8 cellular contexts compared by ENCODE assay signal in the genomic region with DNA sequence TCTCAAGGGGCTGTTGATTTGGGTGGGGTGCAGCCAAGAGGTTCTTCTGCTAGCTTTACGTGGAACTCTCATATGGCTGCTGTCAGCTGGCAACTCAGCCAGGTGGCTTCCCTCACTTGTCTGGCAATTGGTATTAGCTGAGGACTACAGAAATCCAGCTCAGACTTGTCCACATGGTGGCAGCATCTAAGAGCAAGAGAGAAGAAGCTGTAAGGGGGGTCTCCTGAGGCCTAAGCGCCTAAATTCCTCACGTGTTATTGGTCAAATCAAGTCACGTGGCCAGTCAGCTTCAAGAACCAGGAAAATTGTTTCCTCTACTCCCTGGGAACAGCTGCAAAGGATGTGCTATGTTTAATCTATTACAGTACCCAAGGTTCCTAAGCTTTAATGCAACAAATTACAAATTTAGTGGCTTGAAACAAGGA. TPM values are rescaled to one million over a fixed set of nuclear protein-coding genes. Genes with fewer than 3 reads are reported as not detected.
DNase-seq lines count a peak whose midpoint lies in the region; ATAC-seq and TF ChIP-seq lines count a peak whose summit lies in the region.

No MANE protein-coding gene starts in this region.

- no peak overlapping the region for H3K9ac ChIP-seq in OCI-LY1 (ENCODE audit: low read length)

- H3K27ac ChIP-seq in OCI-LY1 (ENCODE audit: low read depth, low read length, poor library complexity, severe bottlenecking) = no peak overlapping the region

- H3K9me2 ChIP-seq in OCI-LY1 (ENCODE audit: low read depth, low read length) = no peaks in the 10 kb centered on the region

- no peaks in the 10 kb centered on the region for H3K36me3 ChIP-seq in OCI-LY1 (ENCODE audit: insufficient read depth, low read length)

- H3K79me2 ChIP-seq in OCI-LY1 (ENCODE audit: insufficient read depth, low read length) = no peaks in the 10 kb centered on the region

- ATAC-seq in left colon = no peak
- ATAC-seq in HG02981 (IDR thresholded peaks at IDR 0.05; ENCODE audit: unreplicated experiment) = no peak

- no peaks in the 10 kb centered on the region for H3F3A ChIP-seq in OCI-LY1 (ENCODE audit: insufficient read depth, low read length)

- no peaks in the 10 kb centered on the region for H4K20me1 ChIP-seq in OCI-LY1 (ENCODE audit: insufficient read depth, low read length)

- intact Hi-C loops in left colon (cut with DNase I, micrococcal nuclease) = loop anchor here in 1 of 2 donors (10.0 kb wide), 1 partner anchor 284 kb away; no protein-coding TSS in a partner anchor

- no peaks in the 10 kb centered on the region for H3K9me3 ChIP-seq in OCI-LY1 (ENCODE audit: low read length)

- no peak overlapping the region for H3K4me2 ChIP-seq in OCI-LY1 (ENCODE audit: low read length)

- TF ChIP-seq CTCF in OCI-LY1 (IDR thresholded peaks at IDR 0.05; ENCODE audit: low read length) = peak; percentile 78

- no peak overlapping the region for H3K4me3 ChIP-seq in OCI-LY1 (ENCODE audit: low read depth, low read length, poor library complexity, severe bottlenecking)

- no peak overlapping the region; the same call in 1 of the 2 replicates for H2AFZ ChIP-seq in OCI-LY1 (ENCODE audit: low read length)

- peaks cover 14% of the 10 kb centered on the region for H3K4me1 ChIP-seq in OCI-LY1 (ENCODE audit: insufficient read depth, low read length, severe bottlenecking)

- DNase-seq in NK-92 treated with Interleukin-12 subunit alpha and Interleukin-12 subunit beta, amount 100 ng/mL, for 24 hours (lab: John Stamatoyannopoulos, UW) = peak; percentile 15
- no peak for DNase-seq in NK-92 (lab: John Stamatoyannopoulos, UW; ENCODE audit: unreplicated experiment)
- peak; percentile 21 for DNase-seq in LoVo (ENCODE audit: low spot score)
- DNase-seq in brain pericyte (ENCODE audit: low read depth, low spot score) = peak; percentile 75
- DNase-seq in left colon = peak; percentile 39 to 61
- DNase-seq in activated CD8-positive, alpha-beta memory T cell treated with anti-CD3 and anti-CD28 coated beads for 24 hours = no peak

- no peaks in the 10 kb centered on the region for H3K27me3 ChIP-seq in OCI-LY1 (ENCODE audit: insufficient read depth, low read length)

RNA-seq across cellular contexts. Expression of a gene that starts 4.2 kb away (rescaled TPM):
- total RNA-seq in left colon = 1 to 10 TPM in 1 of 2 donors, under 1 TPM in 1; 0.58 to 1.2 TPM

RNA-seq across cellular contexts. Expression of a gene that starts 18.8 kb away (rescaled TPM):
- total RNA-seq in left colon = 10 to 100 TPM; 35.5 to 38.4 TPM

RNA-seq across cellular contexts. Expression of a gene that starts 53.6 kb away (rescaled TPM):
- 10 to 100 TPM; 62.5 to 80.8 TPM for total RNA-seq in left colon

Comparison
In these comparisons a context has a peak if more than half of its experiments do, and no peak if none do; other contexts are left out.
1. DNase-seq: peak in NK-92 treated with Interleukin-12 subunit alpha and Interleukin-12 subunit beta, amount 100 ng/mL, for 24 hours (single experiment), LoVo (single experiment), brain pericyte (single experiment) and left colon (2 of 2); none in NK-92 (single experiment) and activated CD8-positive, alpha-beta memory T cell treated with anti-CD3 and anti-CD28 coated beads for 24 hours (single experiment).